Comparison of ENCODE assay signal across 8 cellular contexts in the genomic region with DNA sequence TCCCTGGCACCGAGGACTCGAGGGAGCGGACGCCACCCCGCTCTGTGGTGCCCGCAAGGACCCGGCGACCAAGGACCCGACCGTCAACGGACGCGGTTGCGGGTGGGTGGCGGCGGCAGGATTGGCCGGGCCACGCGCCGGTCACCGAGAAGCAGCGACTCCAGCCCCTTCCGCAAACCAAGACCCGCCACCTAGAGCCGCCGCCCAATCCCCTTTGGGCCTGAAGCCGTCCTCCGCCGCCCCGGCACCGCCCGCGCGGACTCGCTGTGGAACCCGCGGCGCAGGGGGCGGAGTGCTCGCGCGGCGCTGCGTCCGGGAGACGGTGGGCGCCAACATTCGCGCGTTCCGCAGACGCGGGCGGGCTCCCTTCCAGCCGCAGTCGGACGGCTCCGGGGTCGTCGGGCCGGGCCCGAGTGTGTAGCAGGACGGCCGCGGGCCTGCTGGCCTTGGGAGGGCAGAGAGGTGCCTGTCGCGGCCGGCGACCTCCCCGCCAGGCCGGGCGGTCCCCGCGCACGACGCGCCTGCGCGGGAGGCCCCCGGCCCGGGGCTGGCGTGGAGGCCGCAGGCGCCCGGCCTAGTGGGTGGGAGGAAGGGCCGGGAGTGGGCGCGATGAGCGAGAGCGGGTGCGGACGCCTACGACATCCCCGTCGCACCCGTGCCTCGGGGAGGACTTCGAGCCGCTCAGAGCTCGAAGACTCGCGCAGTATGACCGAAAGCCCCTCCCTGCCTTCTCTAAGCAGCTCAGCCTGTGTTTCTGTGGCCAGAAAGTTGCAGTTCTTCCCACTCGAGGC. TPM values are rescaled to one million over a fixed set of nuclear protein-coding genes. Genes with fewer than 3 reads are reported as not detected.
DNase-seq lines count a peak whose midpoint lies in the region; ATAC-seq, FAIRE-seq and TF ChIP-seq lines count a peak whose summit lies in the region.

A gene (plus strand): TSS at position 258 of the 791 bp plus-strand sequence. CDS start 893 bp downstream, outside the sequence.
A gene with protein sequence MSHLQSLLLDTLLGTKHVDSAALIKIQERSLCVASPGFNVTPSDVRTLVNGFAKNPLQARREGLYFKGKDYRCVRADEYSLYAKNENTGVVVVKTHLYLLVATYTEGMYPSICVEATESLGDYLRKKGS (minus strand): TSS at position 123 of the 791 bp plus-strand sequence. CDS start 799 bp downstream, outside the sequence.

- H3K27ac ChIP-seq in duodenal mucosa (ENCODE audit: low read depth, low read length): peak within 1 kb of the TSS; percentile 88
- peak within 1 kb of the TSS; percentile 92 for H3K27ac ChIP-seq in lower lobe of right lung

- DNase-seq in C1 segment of cervical spinal cord (lab: John Stamatoyannopoulos, UW): peak; percentile 49 to 90 (median 80)
- DNase-seq in GM19239 (ENCODE audit: insufficient read length, low spot score): peak; percentile 87
- peak; percentile 73 for DNase-seq in NCI-H510A treated with DMSO at 0.1 percent for 48 hours (lab: John Stamatoyannopoulos, UW)
- DNase-seq in activated CD4-positive, alpha-beta T cell treated with anti-CD3 and anti-CD28 coated beads, Interleukin-2, amount 50 U/mL, for 4 hours: peak; percentile 29 to 30
- peak; percentile 93 for DNase-seq in lower lobe of right lung
- peak; percentile 19 to 68 (median 34) for DNase-seq in stimulated activated CD4-positive, alpha-beta T cell treated with anti-CD3 and anti-CD28 coated beads, TNF-alpha, amount 100 ng/mL, for 24 hours (ENCODE audit: low read depth in 3 of 3)

- H3K4me1 ChIP-seq in duodenal mucosa (ENCODE audit: control insufficient read depth in 1 of 2, insufficient read depth in 2 of 2, low read length in 2 of 2): peaks cover 7 to 17% of the 10 kb centered on the region in 2 donors
- H3K4me1 ChIP-seq in lower lobe of right lung: peaks cover 16% of the 10 kb centered on the region

- peak; percentile 78 for FAIRE-seq in GM19239 (lab: Jason Lieb, UNC)

- intact Hi-C loops in lower lobe of right lung (cut with DNase I): no loop called here

- ATAC-seq in HG03432 (IDR thresholded peaks at IDR 0.05; ENCODE audit: unreplicated experiment): peak; percentile 94
- ATAC-seq in lower lobe of right lung: peak; percentile 98 to 99

- peak within 1 kb of the TSS; percentile 73 to 87 for H3K9ac ChIP-seq in duodenal mucosa (ENCODE audit: low read depth in 1 of 2, low read length in 2 of 2)

- H3K36me3 ChIP-seq in duodenal mucosa (ENCODE audit: control insufficient read depth in 1 of 2, insufficient read depth in 2 of 2, low read length in 2 of 2): no peaks in the 10 kb centered on the region
- no peaks in the 10 kb centered on the region for H3K36me3 ChIP-seq in lower lobe of right lung

- no peaks in the 10 kb centered on the region for H3K27me3 ChIP-seq in duodenal mucosa (ENCODE audit: control insufficient read depth in 1 of 2, insufficient read depth in 2 of 2, low read length in 2 of 2)
- no peaks in the 10 kb centered on the region for H3K27me3 ChIP-seq in lower lobe of right lung (ENCODE audit: low read depth)

- peak within 1 kb of the TSS; percentile 75 to 88 for H3K4me3 ChIP-seq in duodenal mucosa (ENCODE audit: low read depth in 1 of 2, low read length in 2 of 2)
- H3K4me3 ChIP-seq in lower lobe of right lung: peak within 1 kb of the TSS; percentile 70

- H3K9me3 ChIP-seq in duodenal mucosa (ENCODE audit: control insufficient read depth in 1 of 2, low read length in 2 of 2) (no peaks in the 10 kb centered on the region), lower lobe of right lung (no peaks in the 10 kb centered on the region)

- no peak for TF ChIP-seq CTCF in lower lobe of right lung (IDR thresholded peaks at IDR 0.05)

RNA-seq across cellular contexts. Expression of the first gene that starts in this region (rescaled TPM):
- total RNA-seq in lower lobe of right lung: 25.4 TPM

RNA-seq across cellular contexts. Expression of the second gene that starts in this region (rescaled TPM):
- total RNA-seq in lower lobe of right lung: 1.7 TPM

Comparison
In these comparisons a context has a peak if more than half of its experiments do, and no peak if none do; other contexts are left out.
1. Peak in every context shown above with its lines: DNase-seq, ATAC-seq, H3K4me3 ChIP-seq and H3K27ac ChIP-seq.
2. DNase-seq: peak in every context shown above with its lines; median percentile 93 in lower lobe of right lung; 87 in GM19239; 80 in C1 segment of cervical spinal cord; 73 in NCI-H510A treated with DMSO at 0.1 percent for 48 hours; 34 in stimulated activated CD4-positive, alpha-beta T cell treated with anti-CD3 and anti-CD28 coated beads, TNF-alpha, amount 100 ng/mL, for 24 hours; 30 in activated CD4-positive, alpha-beta T cell treated with anti-CD3 and anti-CD28 coated beads, Interleukin-2, amount 50 U/mL, for 4 hours.